Comparison of ENCODE assay signal across 22 cellular contexts in the genomic region with DNA sequence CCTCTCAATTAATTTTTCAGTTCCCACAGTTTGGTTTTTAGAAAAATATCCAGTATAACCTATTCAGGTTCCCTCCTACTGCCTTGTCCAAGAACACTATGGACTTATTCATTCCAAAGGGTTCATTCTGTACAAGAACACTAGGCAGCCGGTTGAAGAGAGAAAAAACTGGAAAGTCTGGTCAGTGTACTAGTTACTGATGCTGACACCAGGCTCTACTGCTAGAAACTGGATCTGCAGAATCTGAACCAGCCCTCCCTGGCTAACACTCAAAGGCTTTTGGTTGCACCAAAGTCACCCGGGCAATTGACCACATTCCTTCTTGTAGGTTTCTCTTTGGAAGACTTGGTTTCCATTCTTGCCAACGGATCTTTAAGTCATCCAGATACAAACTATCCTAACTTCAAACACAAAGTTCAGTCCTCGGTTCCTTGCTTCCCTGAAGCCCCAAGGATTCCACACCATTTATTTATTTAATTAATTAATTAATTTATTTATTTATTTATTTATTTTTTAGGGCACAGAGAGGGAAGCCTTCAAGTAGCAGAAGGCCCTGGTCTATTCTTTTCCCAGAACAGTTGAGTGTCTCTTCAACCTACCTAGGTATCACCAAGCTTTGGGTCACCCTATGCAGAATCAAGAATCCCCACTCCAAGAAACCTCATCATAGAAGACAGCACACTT.
"Had no signal": no experiment of that assay in that cellular context is flagged by ENCODE, and none has a peak within 500 bp of the region (broad histone marks: within the 10 kb centered on the region; RNA-seq: fewer than 3 reads in every experiment).

No MANE protein-coding gene starts in this region.

- DNase-seq: effector memory CD8-positive, alpha-beta T cell; foreskin melanocyte; heart left ventricle; hippocampal formation; left colon; left ventricle myocardium superior; mesendoderm; naive B cell; nephron progenitor cell; psoas muscle; retina; spleen; stimulated activated CD4-positive, alpha-beta T cell treated with anti-CD3 and anti-CD28 coated beads, Interleukin-15, amount 100 ng/mL, for 24 hours; stimulated activated CD4-positive, alpha-beta T cell treated with anti-CD3 and anti-CD28 coated beads, Interleukin-1b, Interleukin-23, amount 100 ng/mL, for 48 hours; stimulated activated CD4-positive, alpha-beta T cell treated with anti-CD3 and anti-CD28 coated beads, Interleukin-4, amount 100 ng/mL, for 24 hours; testis had no signal

- H3K9me3 Mint-ChIP-seq: dendritic cell treated with granulocyte-macrophage colony-stimulating factor and Interleukin-4, amounts not matched to agents 40 ng/mL and 50 ng/mL, for 4 days; effector memory CD8-positive, alpha-beta T cell; naive B cell; nephron progenitor cell; stimulated activated memory B cell treated with anti-CD40 and anti-IgM and Interleukin-4, amounts not matched to agents 10 μg/mL and 1 μg/mL and 100 μg/mL, for 72 hours; stimulated activated naive CD8-positive, alpha-beta T cell treated with anti-CD3 and anti-CD28 coated beads, Interleukin-15, Interleukin-2, amounts not matched to agents 100 ng/mL and 50 ng/mL, for 24 hours had no signal

- H3K9me3 ChIP-seq: heart left ventricle, psoas muscle, spleen, testis, tibial nerve had no signal

- H3K36me3 Mint-ChIP-seq: naive B cell; stimulated activated memory B cell treated with anti-CD40 and anti-IgM and Interleukin-4, amounts not matched to agents 10 μg/mL and 1 μg/mL and 100 μg/mL, for 72 hours had no signal

- H3K27ac Mint-ChIP-seq: dendritic cell treated with granulocyte-macrophage colony-stimulating factor and Interleukin-4, amounts not matched to agents 40 ng/mL and 50 ng/mL, for 4 days; effector memory CD8-positive, alpha-beta T cell; stimulated activated memory B cell treated with anti-CD40 and anti-IgM and Interleukin-4, amounts not matched to agents 10 μg/mL and 1 μg/mL and 100 μg/mL, for 72 hours; stimulated activated naive CD8-positive, alpha-beta T cell treated with anti-CD3 and anti-CD28 coated beads, Interleukin-15, Interleukin-2, amounts not matched to agents 100 ng/mL and 50 ng/mL, for 24 hours had no signal

- H3K4me1 ChIP-seq: heart left ventricle, psoas muscle, spleen, testis, tibial nerve had no signal

- H3K36me3 ChIP-seq: heart left ventricle, spleen, tibial nerve had no signal

- H3K27me3 ChIP-seq: heart left ventricle, spleen, testis, tibial nerve had no signal

- ATAC-seq: effector memory CD8-positive, alpha-beta T cell; heart left ventricle; left colon; left ventricle myocardium superior; psoas muscle; sciatic nerve; stimulated activated memory B cell treated with anti-CD40 and anti-IgM and Interleukin-4, amounts not matched to agents 10 μg/mL and 1 μg/mL and 100 μg/mL, for 72 hours had no signal

- H3K4me3 ChIP-seq: heart left ventricle, lung, psoas muscle, spleen, testis, tibial nerve had no signal

- H3K27ac ChIP-seq: heart left ventricle, psoas muscle, spleen, testis, tibial nerve had no signal

- H3K27me3 Mint-ChIP-seq: dendritic cell treated with granulocyte-macrophage colony-stimulating factor and Interleukin-4, amounts not matched to agents 40 ng/mL and 50 ng/mL, for 4 days; naive B cell; stimulated activated memory B cell treated with anti-CD40 and anti-IgM and Interleukin-4, amounts not matched to agents 10 μg/mL and 1 μg/mL and 100 μg/mL, for 72 hours; stimulated activated naive CD8-positive, alpha-beta T cell treated with anti-CD3 and anti-CD28 coated beads, Interleukin-15, Interleukin-2, amounts not matched to agents 100 ng/mL and 50 ng/mL, for 24 hours had no signal

- H3K4me3 Mint-ChIP-seq: dendritic cell treated with granulocyte-macrophage colony-stimulating factor and Interleukin-4, amounts not matched to agents 40 ng/mL and 50 ng/mL, for 4 days; effector memory CD8-positive, alpha-beta T cell; naive B cell; nephron progenitor cell; stimulated activated memory B cell treated with anti-CD40 and anti-IgM and Interleukin-4, amounts not matched to agents 10 μg/mL and 1 μg/mL and 100 μg/mL, for 72 hours; stimulated activated naive CD8-positive, alpha-beta T cell treated with anti-CD3 and anti-CD28 coated beads, Interleukin-15, Interleukin-2, amounts not matched to agents 100 ng/mL and 50 ng/mL, for 24 hours had no signal
